ENCODE assay signal across 1 cellular context in genomic region chr16:4618645-4619418, GRCh38.
TF ChIP-seq lines count a peak whose summit lies in the region.

No MANE protein-coding gene starts in this region.

TF ChIP-seq in K562, 482 proteins besides CTCF, POLR2A, EP300 and RAD21:
- no peak for TF ChIP-seq MAZ (CRISPR knock-in tag; conservative IDR thresholded peaks at IDR 0.05 in 1 of 2, IDR thresholded peaks at IDR 0.05 in 1 of 2)
- TF ChIP-seq ZBTB33 (CRISPR knock-in tag; IDR thresholded peaks at IDR 0.05) = 0 out of 2 replicates have a peak, but pooled peaks have one; percentile 45
- no peak for TF ChIP-seq PRDM10 (IDR thresholded peaks at IDR 0.05; ENCODE audit: partially characterized antibody)
- no peak for TF ChIP-seq HDAC2 (IDR thresholded peaks at IDR 0.05)
- no peak for TF ChIP-seq E2F6 (IDR thresholded peaks at IDR 0.05; ENCODE audit: borderline replicate concordance in 1 of 2, extremely low read depth in 1 of 2, insufficient read depth in 1 of 2, insufficient read length in 1 of 2, low read depth in 1 of 2, low read length in 1 of 2, poor library complexity in 1 of 2, severe bottlenecking in 1 of 2)
- no peak for TF ChIP-seq KDM5B (IDR thresholded peaks at IDR 0.05; ENCODE audit: insufficient replicate concordance, low read depth, low read length)
- no peak for TF ChIP-seq PBX2 (CRISPR knock-in tag; IDR thresholded peaks at IDR 0.05; ENCODE audit: low read depth)
- TF ChIP-seq PBX2 (tag; conservative IDR thresholded peaks at IDR 0.05; ENCODE audit: low read depth) = no peak
- TF ChIP-seq ZFX (CRISPR knock-in tag; IDR thresholded peaks at IDR 0.05) = peak; percentile 7
- TF ChIP-seq NCOR1 (IDR thresholded peaks at IDR 0.05) = no peak
